Comparison of ENCODE assay signal across 8 cellular contexts in the genomic region with DNA sequence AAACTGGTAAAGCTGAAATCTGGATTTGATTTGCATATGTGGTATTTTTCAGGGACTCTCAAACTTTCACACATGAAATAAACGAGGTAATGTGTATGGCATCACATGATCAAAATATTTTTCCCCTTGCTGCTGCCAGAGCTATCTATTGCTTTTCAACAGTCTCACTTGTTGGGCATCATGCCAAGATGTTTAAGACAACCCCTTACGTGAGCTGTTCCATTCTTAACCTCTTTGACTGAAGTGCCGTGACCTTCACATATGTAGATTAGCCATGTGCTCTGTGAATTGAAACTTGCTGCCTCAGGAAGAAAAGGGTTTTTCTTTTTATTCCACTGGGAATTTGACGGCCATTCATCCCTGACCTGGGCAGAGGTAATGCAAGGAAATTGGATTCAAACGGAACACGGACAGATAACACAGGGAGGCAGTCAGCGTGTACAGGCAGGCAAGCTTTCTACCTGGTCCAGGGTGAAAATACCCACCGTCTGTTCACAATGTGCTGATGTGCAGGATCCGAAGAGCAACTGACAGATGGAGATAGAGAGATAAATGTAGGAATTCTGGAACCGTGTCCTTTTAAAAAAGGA. TPM values are rescaled to one million over a fixed set of nuclear protein-coding genes. Genes with fewer than 3 reads are reported as not detected.
DNase-seq lines count a peak whose midpoint lies in the region; ATAC-seq, FAIRE-seq and TF ChIP-seq lines count a peak whose summit lies in the region.

No MANE protein-coding gene starts in this region.

- in situ Hi-C loops in HepG2 (cut with HindIII; ENCODE audit: extremely low pct_ligation_motif_present, low pct_unique_long_range_greater_than_20kb) = no loop called here

- intact Hi-C loops in activated CD4-positive, alpha-beta T cell treated with anti-CD3 and anti-CD28 coated beads, Interleukin-2, amount 10 ng/mL, durations not matched to agents 24 days and 14 days (cut with micrococcal nuclease) = no loop called here
- intact Hi-C loops in HepG2 (cut with micrococcal nuclease; ENCODE audit: unreplicated experiment) (no loop called here), head of caudate nucleus (cut with DNase I) (no loop called here)

- no peaks in the 10 kb centered on the region for H3K9me3 Mint-ChIP-seq in activated CD4-positive, alpha-beta T cell treated with anti-CD3 and anti-CD28 coated beads, Interleukin-2, amount 10 ng/mL, durations not matched to agents 24 days and 14 days
- H3K9me3 Mint-ChIP-seq in activated naive CD8-positive, alpha-beta T cell treated with anti-CD3 and anti-CD28 coated beads, Interleukin-2, amount 50 U/mL, for 24 hours = no peaks in the 10 kb centered on the region

- no peak overlapping the region for H3K9ac ChIP-seq in HepG2 (ENCODE audit: insufficient read depth, low read depth, low read length)

- H3K9me3 ChIP-seq in HepG2 (ENCODE audit: low read length) = no peaks in the 10 kb centered on the region

- no peak for FAIRE-seq in HepG2 (lab: Jason Lieb, UNC)

- no peak overlapping the region for H3K4me3 Mint-ChIP-seq in activated CD4-positive, alpha-beta T cell treated with anti-CD3 and anti-CD28 coated beads, Interleukin-2, amount 10 ng/mL, durations not matched to agents 24 days and 14 days
- H3K4me3 Mint-ChIP-seq in activated naive CD8-positive, alpha-beta T cell treated with anti-CD3 and anti-CD28 coated beads, Interleukin-2, amount 50 U/mL, for 24 hours = no peak overlapping the region

- H3K27me3 Mint-ChIP-seq in activated CD4-positive, alpha-beta T cell treated with anti-CD3 and anti-CD28 coated beads, Interleukin-2, amount 10 ng/mL, durations not matched to agents 24 days and 14 days = no peaks in the 10 kb centered on the region
- H3K27me3 Mint-ChIP-seq in activated naive CD8-positive, alpha-beta T cell treated with anti-CD3 and anti-CD28 coated beads, Interleukin-2, amount 50 U/mL, for 24 hours = no peaks in the 10 kb centered on the region

- H3K36me3 Mint-ChIP-seq in activated CD4-positive, alpha-beta T cell treated with anti-CD3 and anti-CD28 coated beads, Interleukin-2, amount 10 ng/mL, durations not matched to agents 24 days and 14 days (ENCODE audit: low read depth) = peaks cover 8% of the 10 kb centered on the region
- no peaks in the 10 kb centered on the region for H3K36me3 Mint-ChIP-seq in activated naive CD8-positive, alpha-beta T cell treated with anti-CD3 and anti-CD28 coated beads, Interleukin-2, amount 50 U/mL, for 24 hours (ENCODE audit: low read depth)

- no peaks in the 10 kb centered on the region for H3K27me3 ChIP-seq in HepG2 (ENCODE audit: control insufficient read depth in 1 of 2, insufficient read depth in 2 of 2, low read length in 2 of 2)

- H3K36me3 ChIP-seq in HepG2 (replicated peaks in 1 of 2; ENCODE audit: control insufficient read depth in 1 of 2, insufficient read depth in 2 of 2, low read length in 2 of 2) = peaks cover 3 to 8% of the 10 kb centered on the region in 2 experiments; a peak in 4 of 5 replicates

- no peak for TF ChIP-seq CTCF in HepG2 (CRISPR knock-in tag; IDR thresholded peaks at IDR 0.05)

- CTCF ChIA-PET in HepG2 (lab: Yijun Ruan, JAX; ENCODE audit: low intra/inter-chr PET ratio, low total read pairs) = no interaction called here

- peaks cover 40% of the 10 kb centered on the region for H3K4me1 Mint-ChIP-seq in activated CD4-positive, alpha-beta T cell treated with anti-CD3 and anti-CD28 coated beads, Interleukin-2, amount 10 ng/mL, durations not matched to agents 24 days and 14 days
- peaks cover 95% of the 10 kb centered on the region for H3K4me1 Mint-ChIP-seq in activated naive CD8-positive, alpha-beta T cell treated with anti-CD3 and anti-CD28 coated beads, Interleukin-2, amount 50 U/mL, for 24 hours

- no peak overlapping the region for H3K27ac ChIP-seq in HepG2 (ENCODE audit: extremely low read length, insufficient read depth, low read length)

- DNase-seq in activated CD4-positive, alpha-beta T cell treated with anti-CD3 and anti-CD28 coated beads for 48 hours = peak; percentile 35
- no peak for DNase-seq in activated CD4-positive, alpha-beta T cell treated with anti-CD3 and anti-CD28 coated beads, Interleukin-2, amount 10 ng/mL, durations not matched to agents 24 days and 14 days
- peak; percentile 61 for DNase-seq in NCI-H1694 (lab: John Stamatoyannopoulos, UW)
- peak; percentile 23 for DNase-seq in activated naive CD8-positive, alpha-beta T cell treated with anti-CD3 and anti-CD28 coated beads, Interleukin-2, amount 50 U/mL, for 24 hours
- DNase-seq in HepG2 (ENCODE audit: low spot score) = peak; percentile 29
- no peak for DNase-seq in GM19238 (ENCODE audit: insufficient read length, low spot score)
- DNase-seq in head of caudate nucleus = no peak

- H2AFZ ChIP-seq in HepG2 (ENCODE audit: low read length) = no peak overlapping the region

- TF ChIP-seq EP300 in HepG2 (IDR thresholded peaks at IDR 0.05; ENCODE audit: low read depth in 2 of 2, low read length in 2 of 2) (no peak), HepG2 (CRISPR knock-in tag; IDR thresholded peaks at IDR 0.05; ENCODE audit: borderline replicate concordance) (no peak)

- no peak for TF ChIP-seq RAD21 in HepG2 (CRISPR knock-in tag; IDR thresholded peaks at IDR 0.05)

- ATAC-seq in HG02623 (IDR thresholded peaks at IDR 0.05; ENCODE audit: unreplicated experiment) = peak; percentile 61
- peak; percentile 87 for ATAC-seq in activated naive CD8-positive, alpha-beta T cell treated with anti-CD3 and anti-CD28 coated beads, Interleukin-2, amount 50 U/mL, for 24 hours
- no peak for ATAC-seq in HepG2

- 90% methylated on average over 10 of the region's 10 CpGs for WGBS in HepG2 (ENCODE audit: low lambda C conversion rate)

- peaks cover 100% of the 10 kb centered on the region for H3K79me2 ChIP-seq in HepG2 (ENCODE audit: insufficient read depth, low read length)

- peaks cover 33% of the 10 kb centered on the region for H3K4me1 ChIP-seq in HepG2 (ENCODE audit: insufficient read depth, low read length)

- H4K20me1 ChIP-seq in HepG2 (ENCODE audit: insufficient read depth, low read length) = peaks cover 48% of the 10 kb centered on the region

- POLR2A ChIA-PET in HepG2 (lab: Yijun Ruan, JAX) = interaction anchor here (1.2 kb wide), 1 partner anchor 13 kb away, joined by 3 read pairs; no protein-coding TSS in a partner anchor

- TF ChIP-seq POLR2A in HepG2 (IDR thresholded peaks at IDR 0.05; ENCODE audit: insufficient read depth in 1 of 2, low read depth in 2 of 2, low read length in 2 of 2) = no peak

- no peak overlapping the region for H3K4me2 ChIP-seq in HepG2 (ENCODE audit: low read depth, low read length)

- BruUV-seq in HepG2 (replicated peaks; lab: Mats Ljungman, UMichigan) = no TSS peak

- H3K4me3 ChIP-seq in HepG2 (replicated peaks in 1 of 3; ENCODE audit: insufficient read depth in 1 of 3, low read depth in 2 of 3, low read length in 3 of 3) = no peak overlapping the region

- H3K27ac Mint-ChIP-seq in activated CD4-positive, alpha-beta T cell treated with anti-CD3 and anti-CD28 coated beads, Interleukin-2, amount 10 ng/mL, durations not matched to agents 24 days and 14 days = no peak overlapping the region
- peak overlapping the region; percentile 91 for H3K27ac Mint-ChIP-seq in activated naive CD8-positive, alpha-beta T cell treated with anti-CD3 and anti-CD28 coated beads, Interleukin-2, amount 50 U/mL, for 24 hours

TF ChIP-seq in HepG2, 621 proteins besides CTCF, POLR2A, EP300 and RAD21 (continues in another document):
- TF ChIP-seq MTA3 (CRISPR knock-in tag; IDR thresholded peaks at IDR 0.05) = no peak
- TF ChIP-seq, protein P1, sequence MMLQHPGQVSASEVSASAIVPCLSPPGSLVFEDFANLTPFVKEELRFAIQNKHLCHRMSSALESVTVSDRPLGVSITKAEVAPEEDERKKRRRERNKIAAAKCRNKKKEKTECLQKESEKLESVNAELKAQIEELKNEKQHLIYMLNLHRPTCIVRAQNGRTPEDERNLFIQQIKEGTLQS (CRISPR knock-in tag; IDR thresholded peaks at IDR 0.05) = no peak
- TF ChIP-seq FOXC1 (CRISPR knock-in tag; IDR thresholded peaks at IDR 0.05; ENCODE audit: borderline replicate concordance) = no peak
- TF ChIP-seq GLI4 (CRISPR knock-in tag; IDR thresholded peaks at IDR 0.05; ENCODE audit: borderline replicate concordance) = no peak

RNA-seq across cellular contexts. Expression of a gene that starts 14.2 kb away (rescaled TPM):
- 61.7 and 67.5 TPM in 2 replicates for total RNA-seq in activated CD4-positive, alpha-beta T cell treated with anti-CD3 and anti-CD28 coated beads, Interleukin-2, amount 10 ng/mL, durations not matched to agents 24 days and 14 days
- 32.6 and 38.0 TPM in 2 replicates for total RNA-seq in HepG2 (2016; rRNA removed; fragmentation: Illumina TruSeq; extraction: Trizol)
- total RNA-seq in HepG2 (2016; cell fraction: cytosol; rRNA removed; fragmentation: Illumina TruSeq; extraction: Trizol; ENCODE audit: low read depth) = 41.7 TPM in 2 replicates
- 30.2 and 35.7 TPM in 2 replicates for total RNA-seq in HepG2 (2016; cell fraction: insoluble cytoplasmic fraction; rRNA removed; fragmentation: Illumina TruSeq; extraction: Trizol)
- 16.5 and 21.3 TPM in 2 replicates for total RNA-seq in HepG2 (2016; cell fraction: membrane; rRNA removed; fragmentation: Illumina TruSeq; extraction: Trizol)
- 130 and 139 TPM in 2 replicates for total RNA-seq in HepG2 (2016; cell fraction: nucleus; rRNA removed; fragmentation: Illumina TruSeq; extraction: Trizol)
- polyA plus RNA-seq in HepG2 (2011; rRNA removed) = 20.1 and 22.5 TPM in 2 replicates
- polyA plus RNA-seq in HepG2 (2011; cell fraction: cytosol; rRNA removed) = 13.6 and 13.8 TPM in 2 replicates
- polyA plus RNA-seq in HepG2 (2011; cell fraction: nucleus; rRNA removed) = 47.4 and 49.3 TPM in 2 replicates
- 25.2 and 26.7 TPM in 2 replicates for polyA plus RNA-seq in HepG2 (2012)
- 1.8 and 2.0 TPM in 2 replicates for polyA plus RNA-seq in HepG2 (2016; cell fraction: cytosol; fragmentation: Illumina TruSeq; extraction: Trizol; ENCODE audit: low read depth)
- polyA plus RNA-seq in HepG2 (2016; cell fraction: insoluble cytoplasmic fraction; fragmentation: Illumina TruSeq; extraction: Trizol; ENCODE audit: low read depth) = 27.9 and 32.0 TPM in 2 replicates
- 5.4 and 5.7 TPM in 2 replicates for polyA plus RNA-seq in HepG2 (2016; cell fraction: membrane; fragmentation: Illumina TruSeq; extraction: Trizol; ENCODE audit: low read depth)
- 44.9 and 47.2 TPM in 2 replicates for polyA plus RNA-seq in HepG2 (2016; cell fraction: nucleus; fragmentation: Illumina TruSeq; extraction: Trizol; ENCODE audit: insufficient read depth, low read depth)
- 77.4 and 128 TPM in 2 replicates for polyA minus RNA-seq in HepG2 (2011; rRNA and poly(A)+ RNA removed; ENCODE audit: low replicate concordance)
- 40.2 and 55.4 TPM in 2 replicates for polyA minus RNA-seq in HepG2 (2011; cell fraction: cytosol; rRNA and poly(A)+ RNA removed)
- 329 and 355 TPM in 2 replicates for polyA minus RNA-seq in HepG2 (2011; cell fraction: nucleus; rRNA and poly(A)+ RNA removed)

Comparison
In these comparisons a context has a peak if more than half of its experiments do, and no peak if none do; other contexts are left out.
1. DNase-seq: peak in activated CD4-positive, alpha-beta T cell treated with anti-CD3 and anti-CD28 coated beads for 48 hours (single experiment), NCI-H1694 (single experiment), activated naive CD8-positive, alpha-beta T cell treated with anti-CD3 and anti-CD28 coated beads, Interleukin-2, amount 50 U/mL, for 24 hours (single experiment) and HepG2 (single experiment); none in activated CD4-positive, alpha-beta T cell treated with anti-CD3 and anti-CD28 coated beads, Interleukin-2, amount 10 ng/mL, durations not matched to agents 24 days and 14 days (single experiment), GM19238 (single experiment) and head of caudate nucleus (0 of 42).